In the genomic region with DNA sequence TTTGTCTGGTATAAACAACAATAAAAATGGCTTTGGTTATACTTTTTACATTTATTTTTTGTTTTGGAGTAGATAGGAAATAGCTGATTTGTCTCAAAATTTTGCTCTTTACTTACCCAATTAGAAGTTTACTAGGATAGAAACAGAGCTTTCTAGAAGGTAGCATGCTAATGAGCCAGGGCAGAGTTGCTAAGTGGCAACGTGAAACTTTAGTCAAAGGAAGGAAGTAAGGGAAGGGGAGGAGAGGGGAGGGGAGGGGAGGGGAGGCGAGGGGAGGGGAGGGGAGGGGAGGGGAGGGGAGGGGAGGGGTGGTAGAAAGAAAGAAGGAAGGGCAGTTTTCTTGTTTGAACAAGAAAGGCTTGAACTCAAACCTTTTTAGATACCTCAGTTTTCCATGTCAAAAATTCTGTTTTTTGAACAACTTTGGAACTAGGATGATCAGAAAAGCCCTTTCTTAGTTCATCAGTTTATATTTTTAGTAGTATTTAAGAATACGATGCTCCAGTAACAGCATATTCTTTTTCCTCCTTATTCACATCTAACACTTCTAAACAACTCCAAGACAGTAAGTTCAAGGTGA, we compare ENCODE assay signal across 26 cellular contexts.
DNase-seq lines count a peak whose midpoint lies in the region; ATAC-seq and TF ChIP-seq lines count a peak whose summit lies in the region.
"Had no signal": no experiment of that assay in that cellular context is flagged by ENCODE, and none has a peak within 500 bp of the region (broad histone marks: within the 10 kb centered on the region; RNA-seq: fewer than 3 reads in every experiment).

No MANE protein-coding gene starts in this region.

- H3K9me3 ChIP-seq in mammary epithelial cell (replicated peaks; ENCODE audit: insufficient read depth, low read length): no peaks in the 10 kb centered on the region
- no peaks in the 10 kb centered on the region for H3K9me3 ChIP-seq in breast epithelium
- H3K9me3 ChIP-seq in SK-N-MC (ENCODE audit: low read depth, low read length): no peaks in the 10 kb centered on the region
- H3K9me3 ChIP-seq: gastroesophageal sphincter, spleen had no signal

- DNase-seq in mammary epithelial cell (no peak), breast epithelium (ENCODE audit: low spot score in 2 of 2) (no peak), SK-N-MC (ENCODE audit: low read depth, low spot score) (no peak), Right ventricle myocardium inferior (ENCODE audit: missing footprints) (no peak)
- DNase-seq in activated naive CD8-positive, alpha-beta T cell treated with anti-CD3 and anti-CD28 coated beads, Interleukin-2, amount 50 U/mL, for 24 hours: no peak
- DNase-seq in stimulated activated effector memory CD8-positive, alpha-beta T cell treated with anti-CD3 and anti-CD28 coated beads, Interleukin-12 subunit alpha, Interleukin-12 subunit beta, amount 100 ng/mL, for 72 hours (ENCODE audit: low spot score in 2 of 2): no peak
- DNase-seq in activated CD4-positive, alpha-beta memory T cell treated with anti-CD3 and anti-CD28 coated beads, Interleukin-2, amount 10 ng/mL, durations not matched to agents 7 days and 5 days: no peak
- DNase-seq: activated CD4-positive, alpha-beta T cell treated with anti-CD3 and anti-CD28 coated beads, Interleukin-2, amount 10 ng/mL, durations not matched to agents 7 days and 5 days; amniotic stem cell; brain microvascular endothelial cell; Calu3; HCEC 1CT; KBM-7; MM.1S; NCI-H1436; NCI-H2081 treated with DMSO at 0.1 percent for 48 hours; NCI-H226; NCI-H69; right cardiac atrium; spleen; T-helper 2 cell had no signal

- intact Hi-C loops in mammary epithelial cell (cut with micrococcal nuclease): no loop called here
- intact Hi-C loops in breast epithelium (cut with DNase I; ENCODE audit: low total_unique reads): no loop called here
- intact Hi-C loops in Right ventricle myocardium inferior (cut with DNase I): no loop called here

- H3K27ac ChIP-seq in mammary epithelial cell (ENCODE audit: insufficient read depth, low read depth, low read length) (no peak overlapping the region), breast epithelium (no peak overlapping the region), SK-N-MC (peak overlapping the region; percentile 94)
- H3K27ac ChIP-seq: brain microvascular endothelial cell, C4-2B, gastroesophageal sphincter, neural progenitor cell, parathyroid adenoma, spleen, VCaP had no signal

- no peak for TF ChIP-seq POLR2A in breast epithelium (IDR thresholded peaks at IDR 0.05)

- H3K27me3 Mint-ChIP-seq in activated naive CD8-positive, alpha-beta T cell treated with anti-CD3 and anti-CD28 coated beads, Interleukin-2, amount 50 U/mL, for 24 hours: no peaks in the 10 kb centered on the region
- peaks cover 5% of the 10 kb centered on the region for H3K27me3 Mint-ChIP-seq in activated CD4-positive, alpha-beta memory T cell treated with anti-CD3 and anti-CD28 coated beads, Interleukin-2, amount 10 ng/mL, durations not matched to agents 7 days and 5 days
- H3K27me3 Mint-ChIP-seq: activated CD4-positive, alpha-beta T cell treated with anti-CD3 and anti-CD28 coated beads, Interleukin-2, amount 10 ng/mL, durations not matched to agents 7 days and 5 days had no signal

- in situ Hi-C loops in mammary epithelial cell (cut with MboI; ENCODE audit: low sequenced_read_pairs in 2 of 2): no loop called here

- H3K4me3 Mint-ChIP-seq in activated naive CD8-positive, alpha-beta T cell treated with anti-CD3 and anti-CD28 coated beads, Interleukin-2, amount 50 U/mL, for 24 hours: no peak overlapping the region
- H3K4me3 Mint-ChIP-seq in stimulated activated effector memory CD8-positive, alpha-beta T cell treated with anti-CD3 and anti-CD28 coated beads, Interleukin-12 subunit alpha, Interleukin-12 subunit beta, amount 100 ng/mL, for 72 hours: no peak overlapping the region
- H3K4me3 Mint-ChIP-seq in activated CD4-positive, alpha-beta memory T cell treated with anti-CD3 and anti-CD28 coated beads, Interleukin-2, amount 10 ng/mL, durations not matched to agents 7 days and 5 days: no peak overlapping the region
- H3K4me3 Mint-ChIP-seq: activated CD4-positive, alpha-beta T cell treated with anti-CD3 and anti-CD28 coated beads, Interleukin-2, amount 10 ng/mL, durations not matched to agents 7 days and 5 days; neural progenitor cell had no signal

- H2AFZ ChIP-seq in mammary epithelial cell (ENCODE audit: low read depth, low read length): peak overlapping the region; percentile 50
- H2AFZ ChIP-seq: neural progenitor cell, parathyroid adenoma had no signal

- H3K27ac Mint-ChIP-seq in activated naive CD8-positive, alpha-beta T cell treated with anti-CD3 and anti-CD28 coated beads, Interleukin-2, amount 50 U/mL, for 24 hours: peak overlapping the region; percentile 81
- H3K27ac Mint-ChIP-seq in stimulated activated effector memory CD8-positive, alpha-beta T cell treated with anti-CD3 and anti-CD28 coated beads, Interleukin-12 subunit alpha, Interleukin-12 subunit beta, amount 100 ng/mL, for 72 hours: peak overlapping the region; percentile 1
- H3K27ac Mint-ChIP-seq in activated CD4-positive, alpha-beta memory T cell treated with anti-CD3 and anti-CD28 coated beads, Interleukin-2, amount 10 ng/mL, durations not matched to agents 7 days and 5 days: no peak overlapping the region
- H3K27ac Mint-ChIP-seq: activated CD4-positive, alpha-beta T cell treated with anti-CD3 and anti-CD28 coated beads, Interleukin-2, amount 10 ng/mL, durations not matched to agents 7 days and 5 days; neural progenitor cell had no signal

- TF ChIP-seq CTCF in mammary epithelial cell (conservative IDR thresholded peaks at IDR 0.05 in 1 of 2, IDR thresholded peaks at IDR 0.05 in 1 of 2; ENCODE audit: extremely low read depth in 1 of 2, insufficient read depth in 1 of 2, low read depth in 1 of 2, low read length in 2 of 2) (no peak), breast epithelium (IDR thresholded peaks at IDR 0.05) (no peak)

- no peaks in the 10 kb centered on the region for H3K4me1 ChIP-seq in mammary epithelial cell (ENCODE audit: insufficient read depth, low read length)
- no peaks in the 10 kb centered on the region for H3K4me1 ChIP-seq in breast epithelium
- H3K4me1 ChIP-seq: gastroesophageal sphincter, parathyroid adenoma, spleen had no signal

- H3K79me2 ChIP-seq in mammary epithelial cell (ENCODE audit: insufficient read depth, low read length): no peaks in the 10 kb centered on the region
- H3K79me2 ChIP-seq: parathyroid adenoma had no signal

- no TSS peak for BruUV-seq in mammary epithelial cell (replicated peaks; lab: Mats Ljungman, UMichigan)

- H3K36me3 Mint-ChIP-seq in activated naive CD8-positive, alpha-beta T cell treated with anti-CD3 and anti-CD28 coated beads, Interleukin-2, amount 50 U/mL, for 24 hours (ENCODE audit: low read depth): peaks cover 1% of the 10 kb centered on the region
- H3K36me3 Mint-ChIP-seq in stimulated activated effector memory CD8-positive, alpha-beta T cell treated with anti-CD3 and anti-CD28 coated beads, Interleukin-12 subunit alpha, Interleukin-12 subunit beta, amount 100 ng/mL, for 72 hours: no peaks in the 10 kb centered on the region
- H3K36me3 Mint-ChIP-seq in activated CD4-positive, alpha-beta memory T cell treated with anti-CD3 and anti-CD28 coated beads, Interleukin-2, amount 10 ng/mL, durations not matched to agents 7 days and 5 days (ENCODE audit: low read depth): peaks cover 3% of the 10 kb centered on the region
- H3K36me3 Mint-ChIP-seq: neural progenitor cell had no signal

- H3K9me3 Mint-ChIP-seq in activated naive CD8-positive, alpha-beta T cell treated with anti-CD3 and anti-CD28 coated beads, Interleukin-2, amount 50 U/mL, for 24 hours: peaks cover 6% of the 10 kb centered on the region
- no peaks in the 10 kb centered on the region for H3K9me3 Mint-ChIP-seq in stimulated activated effector memory CD8-positive, alpha-beta T cell treated with anti-CD3 and anti-CD28 coated beads, Interleukin-12 subunit alpha, Interleukin-12 subunit beta, amount 100 ng/mL, for 72 hours
- peaks cover 2% of the 10 kb centered on the region for H3K9me3 Mint-ChIP-seq in activated CD4-positive, alpha-beta memory T cell treated with anti-CD3 and anti-CD28 coated beads, Interleukin-2, amount 10 ng/mL, durations not matched to agents 7 days and 5 days
- H3K9me3 Mint-ChIP-seq: neural progenitor cell had no signal

- H3K9ac ChIP-seq in mammary epithelial cell (ENCODE audit: insufficient read depth, low read length) (no peak overlapping the region), SK-N-MC (ENCODE audit: insufficient read length) (peak overlapping the region; percentile 43)
- H3K9ac ChIP-seq: neural progenitor cell, parathyroid adenoma had no signal

- H3K27me3 ChIP-seq in mammary epithelial cell (ENCODE audit: insufficient read depth, low read length) (no peaks in the 10 kb centered on the region), breast epithelium (no peaks in the 10 kb centered on the region)
- H3K27me3 ChIP-seq: brain microvascular endothelial cell, gastroesophageal sphincter, neural progenitor cell, spleen had no signal

- POLR2A ChIA-PET in activated CD4-positive, alpha-beta memory T cell treated with anti-CD3 and anti-CD28 coated beads, Interleukin-2, amount 10 ng/mL, durations not matched to agents 7 days and 5 days (lab: Charles Lee): no interaction called here

- ATAC-seq in activated naive CD8-positive, alpha-beta T cell treated with anti-CD3 and anti-CD28 coated beads, Interleukin-2, amount 50 U/mL, for 24 hours: no peak
- no peak for ATAC-seq in stimulated activated effector memory CD8-positive, alpha-beta T cell treated with anti-CD3 and anti-CD28 coated beads, Interleukin-12 subunit alpha, Interleukin-12 subunit beta, amount 100 ng/mL, for 72 hours
- ATAC-seq in Right ventricle myocardium inferior: no peak
- ATAC-seq: gastroesophageal sphincter, right cardiac atrium had no signal

- H3K4me3 ChIP-seq in mammary epithelial cell (replicated peaks in 1 of 3; ENCODE audit: insufficient read depth in 1 of 3, low read depth in 2 of 3, low read length in 3 of 3) (no peak overlapping the region), breast epithelium (no peak overlapping the region), SK-N-MC (peak overlapping the region; percentile 55)
- H3K4me3 ChIP-seq: gastroesophageal sphincter, neural progenitor cell, spleen had no signal

- H3K4me1 Mint-ChIP-seq in activated naive CD8-positive, alpha-beta T cell treated with anti-CD3 and anti-CD28 coated beads, Interleukin-2, amount 50 U/mL, for 24 hours: peaks cover 75% of the 10 kb centered on the region
- H3K4me1 Mint-ChIP-seq in stimulated activated effector memory CD8-positive, alpha-beta T cell treated with anti-CD3 and anti-CD28 coated beads, Interleukin-12 subunit alpha, Interleukin-12 subunit beta, amount 100 ng/mL, for 72 hours: peaks cover 13% of the 10 kb centered on the region
- H3K4me1 Mint-ChIP-seq in activated CD4-positive, alpha-beta memory T cell treated with anti-CD3 and anti-CD28 coated beads, Interleukin-2, amount 10 ng/mL, durations not matched to agents 7 days and 5 days: peaks cover 14% of the 10 kb centered on the region

- WGBS in mammary epithelial cell (ENCODE audit: low coverage, missing lambda C conversion rate): 50% methylated on average over 2 of the region's 3 CpGs

- H3K36me3 ChIP-seq in mammary epithelial cell (ENCODE audit: insufficient read depth, low read length) (no peaks in the 10 kb centered on the region), breast epithelium (no peaks in the 10 kb centered on the region), SK-N-MC (ENCODE audit: insufficient read depth, low read length) (no peaks in the 10 kb centered on the region)
- H3K36me3 ChIP-seq: brain microvascular endothelial cell, gastroesophageal sphincter, neural progenitor cell, spleen had no signal

- H3K4me2 ChIP-seq in mammary epithelial cell (ENCODE audit: insufficient read depth, low read depth, low read length): no peak overlapping the region
- H3K4me2 ChIP-seq: neural progenitor cell had no signal

- dilution Hi-C loops in mammary epithelial cell (cut with HindIII; ENCODE audit: low sequenced_read_pairs): no loop called here

- CTCF ChIA-PET in mammary epithelial cell (lab: Charles Lee; ENCODE audit: low non-redundant PET): no interaction called here
- CTCF ChIA-PET in activated CD4-positive, alpha-beta memory T cell treated with anti-CD3 and anti-CD28 coated beads, Interleukin-2, amount 10 ng/mL, durations not matched to agents 7 days and 5 days (lab: Charles Lee): no interaction called here

- H4K20me1 ChIP-seq in mammary epithelial cell (ENCODE audit: insufficient read depth, low read length): no peaks in the 10 kb centered on the region
